2 cellular contexts compared by ENCODE assay signal in genomic region chr4:4379540-4380087, GRCh38.
TF ChIP-seq lines count a peak whose summit lies in the region.

No MANE protein-coding gene starts in this region.

TF ChIP-seq in GM23338, 12 proteins besides CTCF, POLR2A, EP300 and RAD21:
- TF ChIP-seq ZNF331 (CRISPR knock-in tag; IDR thresholded peaks at IDR 0.05; ENCODE audit: low read depth), result no peak
- no peak for TF ChIP-seq ZNF114 (CRISPR knock-in tag; IDR thresholded peaks at IDR 0.05)
- TF ChIP-seq ZNF462 (CRISPR knock-in tag; IDR thresholded peaks at IDR 0.05), result no peak
- TF ChIP-seq JUNB (IDR thresholded peaks at IDR 0.05; ENCODE audit: unreplicated experiment), result no peak
- TF ChIP-seq REST (IDR thresholded peaks at IDR 0.05; ENCODE audit: unreplicated experiment), result no peak
- no peak for TF ChIP-seq ETS1 (IDR thresholded peaks at IDR 0.05)
- TF ChIP-seq EZH2 (IDR thresholded peaks at IDR 0.05; ENCODE audit: low read depth, unreplicated experiment), result no peak
- no peak for TF ChIP-seq POLR2AphosphoS5 (IDR thresholded peaks at IDR 0.05; ENCODE audit: low read depth)
- no peak for TF ChIP-seq EZH2phosphoT487 (IDR thresholded peaks at IDR 0.05; ENCODE audit: unreplicated experiment)
- no peak for TF ChIP-seq STAT1 (IDR thresholded peaks at IDR 0.05; ENCODE audit: unreplicated experiment)
- TF ChIP-seq CREB1 (CRISPR knock-in tag; IDR thresholded peaks at IDR 0.05; ENCODE audit: low read depth), result no peak

TF ChIP-seq in H1, 55 proteins besides CTCF, POLR2A, EP300 and RAD21:
- TF ChIP-seq HDAC6 (IDR thresholded peaks at IDR 0.05; ENCODE audit: low read depth, low read length), result no peak
- TF ChIP-seq CBX5 (IDR thresholded peaks at IDR 0.05; ENCODE audit: low read depth, low read length), result no peak
- TF ChIP-seq POLR2AphosphoS5 (IDR thresholded peaks at IDR 0.05; ENCODE audit: low read depth, low read length), result no peak
- no peak for TF ChIP-seq E2F6 (IDR thresholded peaks at IDR 0.05)
- TF ChIP-seq HDAC2 (IDR thresholded peaks at IDR 0.05; ENCODE audit: borderline replicate concordance in 1 of 2, low read depth in 2 of 2, low read length in 2 of 2), result no peak
- TF ChIP-seq EZH2 (IDR thresholded peaks at IDR 0.05; ENCODE audit: low read depth, low read length, severe bottlenecking), result no peak
- no peak for TF ChIP-seq CBX8 (IDR thresholded peaks at IDR 0.05; ENCODE audit: borderline replicate concordance, low read depth, low read length)
- TF ChIP-seq BCL11A (IDR thresholded peaks at IDR 0.05; ENCODE audit: low read depth in 2 of 2, low read length in 2 of 2), result no peak
- TF ChIP-seq ATF3 (IDR thresholded peaks at IDR 0.05; ENCODE audit: insufficient read depth, low read depth, low read length), result no peak
- no peak for TF ChIP-seq CTBP2 (IDR thresholded peaks at IDR 0.05; ENCODE audit: borderline replicate concordance, insufficient read depth, insufficient read length, low read length)
- no peak for TF ChIP-seq KDM5A (IDR thresholded peaks at IDR 0.05; ENCODE audit: low read length)
- TF ChIP-seq SIX5 (IDR thresholded peaks at IDR 0.05; ENCODE audit: low read depth, low read length), result no peak
- TF ChIP-seq CEBPB (IDR thresholded peaks at IDR 0.05; ENCODE audit: low read depth, low read length), result no peak
- TF ChIP-seq SRF (IDR thresholded peaks at IDR 0.05; ENCODE audit: low read depth, low read length), result no peak
- TF ChIP-seq RXRA (IDR thresholded peaks at IDR 0.05; ENCODE audit: insufficient read depth, low read depth, low read length), result no peak
- no peak for TF ChIP-seq RBBP5 (IDR thresholded peaks at IDR 0.05; ENCODE audit: borderline replicate concordance, low read depth, low read length)
- no peak for TF ChIP-seq TAF7 (optimal IDR thresholded peaks at IDR 0.05; ENCODE audit: borderline replicate concordance, low read depth, low read length)
- no peak for TF ChIP-seq KDM1A (IDR thresholded peaks at IDR 0.05; ENCODE audit: borderline replicate concordance, low read length)
- no peak for TF ChIP-seq KDM4A (IDR thresholded peaks at IDR 0.05; ENCODE audit: low read depth, low read length, severe bottlenecking)
- TF ChIP-seq CHD7 (IDR thresholded peaks at IDR 0.05; ENCODE audit: insufficient replicate concordance, low read length), result no peak
TF ChIP-seq in H1: peak in this region for 0.
